ENCODE assay signal across 27 cellular contexts in the genomic region with DNA sequence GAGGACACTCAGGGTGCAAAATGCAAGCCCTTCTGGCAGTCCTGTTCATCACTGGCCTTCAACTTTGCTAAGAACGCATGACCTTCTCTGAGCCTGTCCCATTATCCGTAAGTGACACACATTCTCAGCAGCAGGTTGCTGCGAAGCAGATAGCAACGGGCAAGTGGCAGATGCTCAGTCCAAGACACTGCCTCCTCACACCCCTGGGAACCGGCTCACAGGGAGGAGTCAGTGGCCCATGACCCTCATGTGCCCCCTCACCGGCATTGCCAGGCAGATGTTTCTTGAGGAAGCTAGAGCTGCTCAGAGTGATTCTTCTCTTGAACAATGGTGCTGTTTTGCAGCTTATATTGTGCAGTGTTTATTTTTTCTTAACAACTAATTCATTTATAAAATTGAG.
A peak's percentile ranks its signal among the peaks of the same experiment; 100 is the strongest.
DNase-seq lines count a peak whose midpoint lies in the region; ATAC-seq, FAIRE-seq and TF ChIP-seq lines count a peak whose summit lies in the region.
"Had no signal": no experiment of that assay in that cellular context is flagged by ENCODE, and none has a peak within 500 bp of the region (broad histone marks: within the 10 kb centered on the region; RNA-seq: fewer than 3 reads in every experiment).

No MANE protein-coding gene starts in this region.

- 82 to 86% (median 83%) methylated on average over 6 of the region's 6 CpGs for WGBS in spleen, 5 donors

- no peaks in the 10 kb centered on the region for H3K9me3 Mint-ChIP-seq in glutamatergic neuron (ENCODE audit: unreplicated experiment)
- H3K9me3 Mint-ChIP-seq: CD4-positive, alpha-beta T cell had no signal

- H3K4me3 Mint-ChIP-seq in glutamatergic neuron (ENCODE audit: unreplicated experiment): peak overlapping the region; percentile 49
- H3K4me3 Mint-ChIP-seq: CD4-positive, alpha-beta T cell had no signal

- H3K27ac Mint-ChIP-seq in glutamatergic neuron (ENCODE audit: unreplicated experiment): peak overlapping the region; percentile 68
- H3K27ac Mint-ChIP-seq: CD4-positive, alpha-beta T cell had no signal

- H3K36me3 Mint-ChIP-seq in glutamatergic neuron (ENCODE audit: unreplicated experiment): no peaks in the 10 kb centered on the region

- TF ChIP-seq CTCF in bronchial epithelial cell (IDR thresholded peaks at IDR 0.05; ENCODE audit: insufficient read depth, low read length, severe bottlenecking) (no peak), glutamatergic neuron (IDR thresholded peaks at IDR 0.05; ENCODE audit: partially characterized antibody, unreplicated experiment) (no peak), spleen (IDR thresholded peaks at IDR 0.05 in 8 of 11, conservative IDR thresholded peaks at IDR 0.05 in 3 of 11) (no peak)

- peaks cover 2% of the 10 kb centered on the region for H3K27me3 Mint-ChIP-seq in glutamatergic neuron (ENCODE audit: unreplicated experiment)
- H3K27me3 Mint-ChIP-seq: CD4-positive, alpha-beta T cell had no signal

- H3K9me3 ChIP-seq in spleen: no peaks in the 10 kb centered on the region
- H3K9me3 ChIP-seq: Caco-2, SK-N-SH had no signal

- no peaks in the 10 kb centered on the region for H3K27me3 ChIP-seq in bronchial epithelial cell (ENCODE audit: control insufficient read depth, insufficient read depth, low read length)
- H3K27me3 ChIP-seq in spleen (replicated peaks in 1 of 7): no peaks in the 10 kb centered on the region

- ATAC-seq in HG02642 (IDR thresholded peaks at IDR 0.05; ENCODE audit: poor library complexity, unreplicated experiment): no peak
- ATAC-seq: HCT116 had no signal

- H3K4me3 ChIP-seq in bronchial epithelial cell (ENCODE audit: low read depth, low read length) (no peak overlapping the region), spleen (no peak overlapping the region)

- intact Hi-C loops in spleen (cut with DNase I; ENCODE audit: low total_unique reads): no loop called here

- peak; percentile 98 for FAIRE-seq in bronchial epithelial cell (lab: Jason Lieb, UNC)
- FAIRE-seq: GM12891, GM18507 had no signal

- H3K36me3 ChIP-seq in bronchial epithelial cell (ENCODE audit: control insufficient read depth, insufficient read depth, low read length) (no peaks in the 10 kb centered on the region), spleen (no peaks in the 10 kb centered on the region)

- H3K4me1 ChIP-seq in spleen: no peaks in the 10 kb centered on the region
- H3K4me1 ChIP-seq: Caco-2 had no signal

- DNase-seq in DMS 273 (lab: John Stamatoyannopoulos, UW; ENCODE audit: unreplicated experiment) (peak; percentile 39), DMS 273 treated with DMSO at 0.1 percent for 48 hours (lab: John Stamatoyannopoulos, UW) (no peak), bronchial epithelial cell (ENCODE audit: low read depth) (no peak), glutamatergic neuron (peak; percentile 63), spleen (peak; percentile 65), NOMO-1 (lab: John Stamatoyannopoulos, UW; ENCODE audit: unreplicated experiment in 2 of 2) (no peak), NCI-H1417 (lab: John Stamatoyannopoulos, UW) (no peak)
- DNase-seq: AML-193; Caco-2; CD4-positive, alpha-beta T cell; DMS53; EL; GOT3; KBM-7; NCI-H1436; NCI-H2029; NCI-H446 treated with DMSO at 0.1 percent for 48 hours; NCI-H748 treated with DMSO at 0.1 percent for 48 hours; NK-92 treated with Interleukin-12 subunit alpha and Interleukin-12 subunit beta, amount 100 ng/mL, for 24 hours; OCI-M1; SHP77 treated with DMSO at 0.1 percent for 48 hours; SK-N-SH had no signal

- TF ChIP-seq POLR2A in spleen (IDR thresholded peaks at IDR 0.05): no peak

- H3K4me1 Mint-ChIP-seq in glutamatergic neuron (ENCODE audit: low read depth, unreplicated experiment): peaks cover 14% of the 10 kb centered on the region

- no peak overlapping the region for H3K27ac ChIP-seq in spleen
- H3K27ac ChIP-seq: 22Rv1 had no signal

Comparison
In these comparisons a context has a peak if more than half of its experiments do, and no peak if none do; other contexts are left out.
1. DNase-seq: peak in DMS 273 (single experiment), glutamatergic neuron (single experiment) and spleen (single experiment); none in DMS 273 treated with DMSO at 0.1 percent for 48 hours (single experiment), bronchial epithelial cell (single experiment), NOMO-1 (0 of 2) and NCI-H1417 (0 of 3).